In the genomic region with DNA sequence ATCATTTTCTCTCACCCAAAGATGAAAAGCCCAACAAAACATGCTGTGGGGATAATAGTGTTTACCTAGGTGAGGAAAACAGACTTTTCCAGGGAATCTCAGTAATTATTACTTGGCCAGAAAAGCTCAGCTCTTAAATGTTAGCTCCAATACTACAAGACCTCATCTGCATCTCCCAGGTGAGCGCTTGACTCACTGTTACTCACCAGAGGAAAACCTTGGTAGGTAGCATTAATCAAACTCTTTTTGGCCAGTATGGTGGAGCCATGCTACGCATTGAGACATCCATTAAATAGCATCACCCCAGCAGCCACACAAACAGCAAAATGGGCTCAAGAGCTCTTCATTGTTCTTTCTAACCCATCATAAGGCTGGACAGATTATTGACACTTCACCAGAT, we compare ENCODE assay signal across 25 cellular contexts.
A peak's percentile ranks its signal among the peaks of the same experiment; 100 is the strongest.
DNase-seq lines count a peak whose midpoint lies in the region; ATAC-seq, FAIRE-seq and TF ChIP-seq lines count a peak whose summit lies in the region.
"Had no signal": no experiment of that assay in that cellular context is flagged by ENCODE, and none has a peak within 500 bp of the region (broad histone marks: within the 10 kb centered on the region; RNA-seq: fewer than 3 reads in every experiment).

No MANE protein-coding gene starts in this region.

- H3K4me1 ChIP-seq in psoas muscle = peaks cover 34% of the 10 kb centered on the region
- H3K4me1 ChIP-seq: BLaER1, SJSA1 had no signal

- peaks cover 10% of the 10 kb centered on the region for H3K36me3 Mint-ChIP-seq in IgD-negative memory B cell
- H3K36me3 Mint-ChIP-seq in activated CD8-positive, alpha-beta T cell treated with anti-CD3 and anti-CD28 coated beads for 36 hours (ENCODE audit: low read depth) = peaks cover 2% of the 10 kb centered on the region

- CTCF ChIA-PET in activated CD8-positive, alpha-beta T cell treated with anti-CD3 and anti-CD28 coated beads for 36 hours (lab: Charles Lee) = interaction anchor here (0.6 to 3.1 kb wide), 7 partner anchors 9 to 868 kb away, joined by 3 to 19 read pairs (median 7); no protein-coding TSS in a partner anchor

- no peak overlapping the region for H3K4me3 Mint-ChIP-seq in IgD-negative memory B cell
- no peak overlapping the region for H3K4me3 Mint-ChIP-seq in activated CD8-positive, alpha-beta T cell treated with anti-CD3 and anti-CD28 coated beads for 36 hours
- H3K4me3 Mint-ChIP-seq: CD4-positive, alpha-beta T cell had no signal

- DNase-seq in NCI-H1417 (lab: John Stamatoyannopoulos, UW) (peak in 2 of 3 experiments; percentile 19 to 55), NCI-H1417 treated with DMSO at 0.1 percent for 48 hours (lab: John Stamatoyannopoulos, UW) (no peak), bronchial epithelial cell (ENCODE audit: low read depth) (peak; percentile 26), psoas muscle (no peak), NCI-H2107 (lab: John Stamatoyannopoulos, UW) (no peak)
- DNase-seq in activated CD8-positive, alpha-beta T cell treated with anti-CD3 and anti-CD28 coated beads for 36 hours = no peak
- DNase-seq: ACHN; CD4-positive, alpha-beta T cell; DND-41; GM23248; IMR-90; Kasumi-1; MG63; NCI-H1048; NCI-H1436 treated with DMSO at 0.1 percent for 48 hours; NCI-H2029 treated with DMSO at 0.1 percent for 48 hours; NK-92 treated with Interleukin-12 subunit alpha and Interleukin-12 subunit beta, amount 100 ng/mL, for 24 hours had no signal

- no peaks in the 10 kb centered on the region for H3K36me3 ChIP-seq in bronchial epithelial cell (ENCODE audit: control insufficient read depth, insufficient read depth, low read length)
- peaks cover 0 to 13% of the 10 kb centered on the region in 2 donors for H3K36me3 ChIP-seq in psoas muscle (ENCODE audit: insufficient read depth in 1 of 2, low read depth in 1 of 2)
- H3K36me3 ChIP-seq: BLaER1, HAP-1, MG63 had no signal

- POLR2A ChIA-PET in activated CD8-positive, alpha-beta T cell treated with anti-CD3 and anti-CD28 coated beads for 36 hours (lab: Charles Lee) = interaction anchor here (0.7 to 0.8 kb wide), 3 partner anchors 22 to 179 kb away, joined by 3 read pairs; no protein-coding TSS in a partner anchor

- FAIRE-seq in bronchial epithelial cell (lab: Jason Lieb, UNC) = no peak
- FAIRE-seq: GM12878 had no signal

- H3K27ac ChIP-seq in psoas muscle = peak overlapping the region; percentile 7
- H3K27ac ChIP-seq: 22Rv1, BLaER1, GM23248, SJSA1 had no signal

- peak overlapping the region in 2 of 3 donors; percentile 7 to 27 for H3K27ac Mint-ChIP-seq in IgD-negative memory B cell
- no peak overlapping the region for H3K27ac Mint-ChIP-seq in activated CD8-positive, alpha-beta T cell treated with anti-CD3 and anti-CD28 coated beads for 36 hours
- H3K27ac Mint-ChIP-seq: CD4-positive, alpha-beta T cell had no signal

- H3K9me3 Mint-ChIP-seq in IgD-negative memory B cell = no peaks in the 10 kb centered on the region
- no peaks in the 10 kb centered on the region for H3K9me3 Mint-ChIP-seq in activated CD8-positive, alpha-beta T cell treated with anti-CD3 and anti-CD28 coated beads for 36 hours
- H3K9me3 Mint-ChIP-seq: CD4-positive, alpha-beta T cell had no signal

- H3K27me3 Mint-ChIP-seq in IgD-negative memory B cell = no peaks in the 10 kb centered on the region
- H3K27me3 Mint-ChIP-seq in activated CD8-positive, alpha-beta T cell treated with anti-CD3 and anti-CD28 coated beads for 36 hours = no peaks in the 10 kb centered on the region
- H3K27me3 Mint-ChIP-seq: CD4-positive, alpha-beta T cell had no signal

- H3K27me3 ChIP-seq in bronchial epithelial cell (ENCODE audit: control insufficient read depth, insufficient read depth, low read length) (no peaks in the 10 kb centered on the region), psoas muscle (ENCODE audit: insufficient read depth in 3 of 3, low read length in 2 of 3) (no peaks in the 10 kb centered on the region)
- H3K27me3 ChIP-seq: BLaER1, MG63, SJSA1 had no signal

- no peak for TF ChIP-seq CTCF in bronchial epithelial cell (IDR thresholded peaks at IDR 0.05; ENCODE audit: insufficient read depth, low read length, severe bottlenecking)
- TF ChIP-seq CTCF in psoas muscle (IDR thresholded peaks at IDR 0.05) = no peak
- no peak for TF ChIP-seq CTCF in activated CD8-positive, alpha-beta T cell treated with anti-CD3 and anti-CD28 coated beads for 36 hours (IDR thresholded peaks at IDR 0.05)

- intact Hi-C loops in psoas muscle (cut with DNase I) = loop anchor here in 1 of 2 donors (5.0 kb wide), 1 partner anchor 926 kb away; no protein-coding TSS in a partner anchor
- intact Hi-C loops in activated CD8-positive, alpha-beta T cell treated with anti-CD3 and anti-CD28 coated beads for 36 hours (cut with micrococcal nuclease) = no loop called here

- H3K4me3 ChIP-seq in bronchial epithelial cell (ENCODE audit: low read depth, low read length) (no peak overlapping the region), psoas muscle (no peak overlapping the region)
- H3K4me3 ChIP-seq: BLaER1, GM12878, HAP-1, MG63, SJSA1 had no signal

- no peak for ATAC-seq in psoas muscle
- ATAC-seq in GM21576 (IDR thresholded peaks at IDR 0.05; ENCODE audit: unreplicated experiment) = no peak
- no peak for ATAC-seq in activated CD8-positive, alpha-beta T cell treated with anti-CD3 and anti-CD28 coated beads for 36 hours
- ATAC-seq: GM12878, Panc1 had no signal

- no peaks in the 10 kb centered on the region for H3K9me3 ChIP-seq in psoas muscle
- H3K9me3 ChIP-seq: BLaER1, HAP-1, MG63, SJSA1 had no signal

- peaks cover 23 to 51% (median 45%) of the 10 kb centered on the region in 3 donors for H3K4me1 Mint-ChIP-seq in IgD-negative memory B cell
- peaks cover 38% of the 10 kb centered on the region for H3K4me1 Mint-ChIP-seq in activated CD8-positive, alpha-beta T cell treated with anti-CD3 and anti-CD28 coated beads for 36 hours (ENCODE audit: low read depth)

- WGBS in psoas muscle, 3 donors = 98% methylated on average over 2 of the region's 2 CpGs

Comparison
In these comparisons a context has a peak if more than half of its experiments do, and no peak if none do; other contexts are left out.
1. DNase-seq: peak in NCI-H1417 (2 of 3) and bronchial epithelial cell (single experiment); none in NCI-H1417 treated with DMSO at 0.1 percent for 48 hours (single experiment), psoas muscle (0 of 2), activated CD8-positive, alpha-beta T cell treated with anti-CD3 and anti-CD28 coated beads for 36 hours (single experiment) and NCI-H2107 (single experiment).